In genomic region chr6:42117843-42118161, GRCh38 we compare ENCODE assay signal across 2 cellular contexts.
A peak's percentile ranks its signal among the peaks of the same experiment; 100 is the strongest.
TF ChIP-seq lines count a peak whose summit lies in the region.

No MANE protein-coding gene starts in this region.

TF ChIP-seq in WTC11, 78 proteins besides CTCF, POLR2A, EP300 and RAD21 (continues in another document):
- no peak for TF ChIP-seq FOXK1 (CRISPR knock-in tag; IDR thresholded peaks at IDR 0.05)
- TF ChIP-seq PRDM15 (CRISPR knock-in tag; IDR thresholded peaks at IDR 0.05) = no peak
- TF ChIP-seq FOXP1 (CRISPR knock-in tag; IDR thresholded peaks at IDR 0.05; ENCODE audit: borderline replicate concordance) = no peak
- TF ChIP-seq MAX (CRISPR knock-in tag; IDR thresholded peaks at IDR 0.05) = no peak
- TF ChIP-seq ZNF138 (CRISPR knock-in tag; conservative IDR thresholded peaks at IDR 0.05) = no peak
- TF ChIP-seq IRF2 (CRISPR knock-in tag; IDR thresholded peaks at IDR 0.05; ENCODE audit: borderline replicate concordance, low read depth) = no peak
- TF ChIP-seq ZNF219 (CRISPR knock-in tag; IDR thresholded peaks at IDR 0.05; ENCODE audit: borderline replicate concordance) = no peak
- TF ChIP-seq JAZF1 (CRISPR knock-in tag; IDR thresholded peaks at IDR 0.05) = no peak
- no peak for TF ChIP-seq ZNF512 (CRISPR knock-in tag; IDR thresholded peaks at IDR 0.05; ENCODE audit: borderline replicate concordance)
- no peak for TF ChIP-seq ATF1 (CRISPR knock-in tag; IDR thresholded peaks at IDR 0.05)
- TF ChIP-seq ZNF532 (CRISPR knock-in tag; IDR thresholded peaks at IDR 0.05; ENCODE audit: borderline replicate concordance) = no peak
- TF ChIP-seq FOXJ3 (CRISPR knock-in tag; IDR thresholded peaks at IDR 0.05; ENCODE audit: borderline replicate concordance) = no peak
- TF ChIP-seq ZNF425 (CRISPR knock-in tag; conservative IDR thresholded peaks at IDR 0.05) = no peak
- TF ChIP-seq RELA (CRISPR knock-in tag; IDR thresholded peaks at IDR 0.05; ENCODE audit: borderline replicate concordance) = no peak

TF ChIP-seq in HepG2, 621 proteins besides CTCF, POLR2A, EP300 and RAD21 (continues in another document):
- TF ChIP-seq ZGPAT (CRISPR knock-in tag; IDR thresholded peaks at IDR 0.05) = no peak
- peak in 1 of 2 experiments; percentile 32; a peak in 1 of 4 replicates for TF ChIP-seq NR2F1 (CRISPR knock-in tag; IDR thresholded peaks at IDR 0.05)
- peak; percentile 34; the same call in 1 of the 2 replicates for TF ChIP-seq TBX2 (CRISPR knock-in tag; IDR thresholded peaks at IDR 0.05; ENCODE audit: borderline replicate concordance)
- no peak for TF ChIP-seq BCLAF1 (IDR thresholded peaks at IDR 0.05)
- no peak for TF ChIP-seq MIXL1 (CRISPR knock-in tag; IDR thresholded peaks at IDR 0.05)
- no peak for TF ChIP-seq NFKB2 (CRISPR knock-in tag; IDR thresholded peaks at IDR 0.05; ENCODE audit: borderline replicate concordance)
- no peak for TF ChIP-seq UBTF (CRISPR knock-in tag; IDR thresholded peaks at IDR 0.05)
- no peak for TF ChIP-seq ZNF564 (CRISPR knock-in tag; IDR thresholded peaks at IDR 0.05)
- TF ChIP-seq MTF1 (CRISPR knock-in tag; IDR thresholded peaks at IDR 0.05) = no peak
- no peak for TF ChIP-seq ZNF839 (CRISPR knock-in tag; IDR thresholded peaks at IDR 0.05; ENCODE audit: borderline replicate concordance)
- no peak for TF ChIP-seq CBX5 (CRISPR knock-in tag; IDR thresholded peaks at IDR 0.05; ENCODE audit: borderline replicate concordance)
- no peak for TF ChIP-seq RXRB (CRISPR knock-in tag; IDR thresholded peaks at IDR 0.05; ENCODE audit: borderline replicate concordance)
- 0 out of 2 replicates have a peak, but pooled peaks have one; percentile 37 for TF ChIP-seq MTERF4 (CRISPR knock-in tag; IDR thresholded peaks at IDR 0.05)
- TF ChIP-seq ZFP62 (CRISPR knock-in tag; IDR thresholded peaks at IDR 0.05) = no peak
- no peak for TF ChIP-seq GATAD1 (CRISPR knock-in tag; IDR thresholded peaks at IDR 0.05)
- no peak for TF ChIP-seq AHR (CRISPR knock-in tag; IDR thresholded peaks at IDR 0.05)
- TF ChIP-seq ZNF646 (CRISPR knock-in tag; IDR thresholded peaks at IDR 0.05) = no peak
- no peak for TF ChIP-seq ZFP90 (CRISPR knock-in tag; IDR thresholded peaks at IDR 0.05; ENCODE audit: borderline replicate concordance)
- TF ChIP-seq ZNF275 (CRISPR knock-in tag; IDR thresholded peaks at IDR 0.05; ENCODE audit: borderline replicate concordance) = no peak
- TF ChIP-seq ZNF570 (CRISPR knock-in tag; IDR thresholded peaks at IDR 0.05; ENCODE audit: borderline replicate concordance) = no peak
- TF ChIP-seq ZNF687 (CRISPR knock-in tag; IDR thresholded peaks at IDR 0.05) = no peak
- 0 out of 2 replicates have a peak, but pooled peaks have one; percentile 17 for TF ChIP-seq ZSCAN29 (CRISPR knock-in tag; conservative IDR thresholded peaks at IDR 0.05)
- peak; percentile 26; the same call in 1 of the 2 replicates for TF ChIP-seq THRA (CRISPR knock-in tag; IDR thresholded peaks at IDR 0.05; ENCODE audit: borderline replicate concordance)
- TF ChIP-seq ATF1 (CRISPR knock-in tag; IDR thresholded peaks at IDR 0.05) = no peak
- TF ChIP-seq EED (CRISPR knock-in tag; IDR thresholded peaks at IDR 0.05) = 0 out of 2 replicates have a peak, but pooled peaks have one; percentile 53
- TF ChIP-seq FOSL2 (CRISPR knock-in tag; IDR thresholded peaks at IDR 0.05) = peak; percentile 56
